ENCODE assay signal across 10 cellular contexts in the genomic region with DNA sequence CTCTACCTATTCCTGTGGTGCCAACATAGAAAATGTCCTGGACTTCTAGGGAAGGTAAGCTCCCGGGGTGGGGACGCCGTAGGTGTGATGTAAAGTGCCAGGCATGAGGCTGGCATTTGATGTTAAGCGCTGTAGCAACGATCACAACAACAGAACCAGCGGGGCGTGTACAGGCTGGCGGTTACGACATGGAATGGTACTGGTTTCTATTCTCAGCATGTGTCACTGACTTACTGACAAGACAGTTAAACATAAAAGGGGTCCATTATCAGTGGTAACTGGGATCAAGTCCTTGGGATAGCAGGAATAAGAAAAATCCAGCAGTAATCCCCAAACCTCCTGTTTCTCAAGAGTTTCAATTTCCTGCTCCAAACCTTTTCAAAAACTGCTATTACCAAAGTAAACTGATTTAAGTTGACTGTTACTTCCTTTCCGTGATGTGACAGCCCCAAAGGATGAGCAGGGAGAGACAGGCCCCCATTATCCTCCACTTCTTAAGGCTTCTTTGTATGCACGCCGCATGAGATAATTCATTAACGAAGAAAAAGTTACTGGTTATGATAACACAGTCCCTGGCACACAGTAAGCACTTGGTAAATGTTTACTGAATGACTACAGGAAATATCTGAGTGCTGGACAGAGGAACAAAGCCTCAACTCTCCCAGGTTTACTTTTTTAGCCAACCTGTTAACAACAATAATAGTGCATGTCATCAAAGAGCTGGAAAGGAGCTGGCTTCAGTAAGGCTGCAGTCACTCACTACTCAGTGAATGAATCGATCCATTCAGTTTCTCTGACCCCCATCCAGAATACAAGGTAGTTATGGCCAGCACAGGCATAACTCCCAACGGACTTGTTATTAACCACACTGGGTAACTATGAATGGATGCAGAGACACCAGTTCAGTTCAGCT. TPM values are rescaled to one million over a fixed set of nuclear protein-coding genes. Genes with fewer than 3 reads are reported as not detected.
DNase-seq lines count a peak whose midpoint lies in the region; ATAC-seq and TF ChIP-seq lines count a peak whose summit lies in the region.
"Had no signal": no experiment of that assay in that cellular context is flagged by ENCODE, and none has a peak within 500 bp of the region (broad histone marks: within the 10 kb centered on the region; RNA-seq: fewer than 3 reads in every experiment).

No MANE protein-coding gene starts in this region.

- peak overlapping the region; percentile 75 to 92 for H3K27ac Mint-ChIP-seq in natural killer cell treated with Interleukin-12 subunit alpha and Interleukin-12 subunit beta and Interleukin-15 and Interleukin-18, amount 100 ng/mL, for 72 hours
- H3K27ac Mint-ChIP-seq in activated CD4-positive, alpha-beta T cell treated with anti-CD3 and anti-CD28 coated beads, Interleukin-2, amount 10 ng/mL, durations not matched to agents 7 days and 5 days, result no peak overlapping the region

- WGBS in adrenal gland, 4 donors, result 83 to 90% (median 86%) methylated on average over 15 of the region's 15 CpGs

- peaks cover 21 to 28% of the 10 kb centered on the region in 2 donors for H3K4me1 ChIP-seq in adrenal gland (replicated peaks in 1 of 2)

- no peaks in the 10 kb centered on the region for H3K36me3 ChIP-seq in adrenal gland (replicated peaks in 1 of 2)
- H3K36me3 ChIP-seq: spleen had no signal

- no peak overlapping the region for H3K27ac ChIP-seq in adrenal gland

- TF ChIP-seq CTCF in adrenal gland (IDR thresholded peaks at IDR 0.05), result no peak

- CTCF ChIA-PET in activated CD4-positive, alpha-beta T cell treated with anti-CD3 and anti-CD28 coated beads, Interleukin-2, amount 10 ng/mL, durations not matched to agents 7 days and 5 days (lab: Charles Lee), result interaction anchor here (1.0 kb wide), 1 partner anchor 8 kb away, joined by 3 read pairs; no protein-coding TSS in a partner anchor

- DNase-seq in Caki2 (ENCODE audit: low read depth), result peak; percentile 75
- peak; percentile 70 for DNase-seq in glomerular visceral epithelial cell (ENCODE audit: extremely low spot score)
- DNase-seq in natural killer cell treated with Interleukin-12 subunit alpha and Interleukin-12 subunit beta and Interleukin-15 and Interleukin-18, amount 100 ng/mL, for 72 hours (ENCODE audit: low spot score), result no peak
- no peak for DNase-seq in adrenal gland
- DNase-seq in NCI-H2227 treated with DMSO at 0.1 percent for 48 hours (lab: John Stamatoyannopoulos, UW), result no peak
- no peak for DNase-seq in activated CD4-positive, alpha-beta T cell treated with anti-CD3 and anti-CD28 coated beads, Interleukin-2, amount 10 ng/mL, durations not matched to agents 7 days and 5 days
- no peak for DNase-seq in T-helper 1 cell
- DNase-seq: activated T-cell treated with anti-CD3 and anti-CD28 coated beads, Interleukin-2, amount 50 U/mL, for 4 hours; spleen had no signal

- H3K27me3 ChIP-seq in adrenal gland, result no peaks in the 10 kb centered on the region
- H3K27me3 ChIP-seq: spleen had no signal

- no peak overlapping the region for H3K4me3 ChIP-seq in adrenal gland
- H3K4me3 ChIP-seq: spleen had no signal

- H3K4me3 Mint-ChIP-seq in natural killer cell treated with Interleukin-12 subunit alpha and Interleukin-12 subunit beta and Interleukin-15 and Interleukin-18, amount 100 ng/mL, for 72 hours, result peak overlapping the region; percentile 60
- no peak overlapping the region for H3K4me3 Mint-ChIP-seq in activated CD4-positive, alpha-beta T cell treated with anti-CD3 and anti-CD28 coated beads, Interleukin-2, amount 10 ng/mL, durations not matched to agents 7 days and 5 days
- H3K4me3 Mint-ChIP-seq: activated T-cell treated with anti-CD3 and anti-CD28 coated beads, Interleukin-2, amount 50 U/mL, for 4 hours had no signal

- H3K27me3 Mint-ChIP-seq in natural killer cell treated with Interleukin-12 subunit alpha and Interleukin-12 subunit beta and Interleukin-15 and Interleukin-18, amount 100 ng/mL, for 72 hours, result no peaks in the 10 kb centered on the region
- H3K27me3 Mint-ChIP-seq in activated CD4-positive, alpha-beta T cell treated with anti-CD3 and anti-CD28 coated beads, Interleukin-2, amount 10 ng/mL, durations not matched to agents 7 days and 5 days, result no peaks in the 10 kb centered on the region

- peak in 1 of 2 donors; percentile 45 for ATAC-seq in natural killer cell treated with Interleukin-12 subunit alpha and Interleukin-12 subunit beta and Interleukin-15 and Interleukin-18, amount 100 ng/mL, for 72 hours

- no peaks in the 10 kb centered on the region for H3K36me3 Mint-ChIP-seq in natural killer cell treated with Interleukin-12 subunit alpha and Interleukin-12 subunit beta and Interleukin-15 and Interleukin-18, amount 100 ng/mL, for 72 hours
- peaks cover under 1% of the 10 kb centered on the region for H3K36me3 Mint-ChIP-seq in activated CD4-positive, alpha-beta T cell treated with anti-CD3 and anti-CD28 coated beads, Interleukin-2, amount 10 ng/mL, durations not matched to agents 7 days and 5 days (ENCODE audit: low read depth)

- no peak for TF ChIP-seq POLR2A in adrenal gland (IDR thresholded peaks at IDR 0.05)

- in situ Hi-C loops in Caki2 (cut with HindIII; ENCODE audit: low pct_unique_long_range_greater_than_20kb, low sequenced_read_pairs), result no loop called here

- intact Hi-C loops in adrenal gland (cut with DNase I), result no loop called here

- POLR2A ChIA-PET in activated CD4-positive, alpha-beta T cell treated with anti-CD3 and anti-CD28 coated beads, Interleukin-2, amount 10 ng/mL, durations not matched to agents 7 days and 5 days (lab: Charles Lee), result no interaction called here

- H3K9me3 ChIP-seq in adrenal gland (replicated peaks in 1 of 3), result no peaks in the 10 kb centered on the region
- H3K9me3 ChIP-seq: spleen had no signal

- H3K4me1 Mint-ChIP-seq in natural killer cell treated with Interleukin-12 subunit alpha and Interleukin-12 subunit beta and Interleukin-15 and Interleukin-18, amount 100 ng/mL, for 72 hours (ENCODE audit: low read depth in 2 of 2), result peaks cover 71 to 79% of the 10 kb centered on the region in 2 donors
- peaks cover 13% of the 10 kb centered on the region for H3K4me1 Mint-ChIP-seq in activated CD4-positive, alpha-beta T cell treated with anti-CD3 and anti-CD28 coated beads, Interleukin-2, amount 10 ng/mL, durations not matched to agents 7 days and 5 days

- no peaks in the 10 kb centered on the region for H3K9me3 Mint-ChIP-seq in natural killer cell treated with Interleukin-12 subunit alpha and Interleukin-12 subunit beta and Interleukin-15 and Interleukin-18, amount 100 ng/mL, for 72 hours
- no peaks in the 10 kb centered on the region for H3K9me3 Mint-ChIP-seq in activated CD4-positive, alpha-beta T cell treated with anti-CD3 and anti-CD28 coated beads, Interleukin-2, amount 10 ng/mL, durations not matched to agents 7 days and 5 days
- H3K9me3 Mint-ChIP-seq: activated T-cell treated with anti-CD3 and anti-CD28 coated beads, Interleukin-2, amount 50 U/mL, for 4 hours had no signal

TF ChIP-seq in PFSK-1, 5 proteins besides CTCF, POLR2A, EP300 and RAD21:
- TF ChIP-seq POLR2AphosphoS5 (IDR thresholded peaks at IDR 0.05; ENCODE audit: low read depth, low read length), result no peak; the same call in 1 of the 2 replicates
- no peak for TF ChIP-seq TAF1 (IDR thresholded peaks at IDR 0.05; ENCODE audit: borderline replicate concordance, insufficient read depth, low read length)
- 0 out of 2 replicates have a peak, but pooled peaks have one; percentile 64 for TF ChIP-seq SIN3A (IDR thresholded peaks at IDR 0.05; ENCODE audit: borderline replicate concordance, insufficient read depth, low read length)
- TF ChIP-seq FOXP2 (optimal IDR thresholded peaks at IDR 0.05; ENCODE audit: borderline replicate concordance, extremely low read depth, extremely low read length, insufficient read depth), result no peak
- TF ChIP-seq, protein P1, sequence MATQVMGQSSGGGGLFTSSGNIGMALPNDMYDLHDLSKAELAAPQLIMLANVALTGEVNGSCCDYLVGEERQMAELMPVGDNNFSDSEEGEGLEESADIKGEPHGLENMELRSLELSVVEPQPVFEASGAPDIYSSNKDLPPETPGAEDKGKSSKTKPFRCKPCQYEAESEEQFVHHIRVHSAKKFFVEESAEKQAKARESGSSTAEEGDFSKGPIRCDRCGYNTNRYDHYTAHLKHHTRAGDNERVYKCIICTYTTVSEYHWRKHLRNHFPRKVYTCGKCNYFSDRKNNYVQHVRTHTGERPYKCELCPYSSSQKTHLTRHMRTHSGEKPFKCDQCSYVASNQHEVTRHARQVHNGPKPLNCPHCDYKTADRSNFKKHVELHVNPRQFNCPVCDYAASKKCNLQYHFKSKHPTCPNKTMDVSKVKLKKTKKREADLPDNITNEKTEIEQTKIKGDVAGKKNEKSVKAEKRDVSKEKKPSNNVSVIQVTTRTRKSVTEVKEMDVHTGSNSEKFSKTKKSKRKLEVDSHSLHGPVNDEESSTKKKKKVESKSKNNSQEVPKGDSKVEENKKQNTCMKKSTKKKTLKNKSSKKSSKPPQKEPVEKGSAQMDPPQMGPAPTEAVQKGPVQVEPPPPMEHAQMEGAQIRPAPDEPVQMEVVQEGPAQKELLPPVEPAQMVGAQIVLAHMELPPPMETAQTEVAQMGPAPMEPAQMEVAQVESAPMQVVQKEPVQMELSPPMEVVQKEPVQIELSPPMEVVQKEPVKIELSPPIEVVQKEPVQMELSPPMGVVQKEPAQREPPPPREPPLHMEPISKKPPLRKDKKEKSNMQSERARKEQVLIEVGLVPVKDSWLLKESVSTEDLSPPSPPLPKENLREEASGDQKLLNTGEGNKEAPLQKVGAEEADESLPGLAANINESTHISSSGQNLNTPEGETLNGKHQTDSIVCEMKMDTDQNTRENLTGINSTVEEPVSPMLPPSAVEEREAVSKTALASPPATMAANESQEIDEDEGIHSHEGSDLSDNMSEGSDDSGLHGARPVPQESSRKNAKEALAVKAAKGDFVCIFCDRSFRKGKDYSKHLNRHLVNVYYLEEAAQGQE (IDR thresholded peaks at IDR 0.05; ENCODE audit: insufficient read depth in 1 of 2, low read depth in 2 of 2, low read length in 2 of 2), result peak; percentile 63 to 81

RNA-seq across cellular contexts. Expression of a gene that starts 58.6 kb away (rescaled TPM):
- total RNA-seq in Caki2 (2014; rRNA removed; shearing (Covaris generic); ENCODE audit: low replicate concordance), result 0.17 and 0.47 TPM in 2 replicates
- 61.8 TPM for polyA plus RNA-seq in PFSK-1 (2012; ENCODE audit: insufficient read length, low read depth)
- total RNA-seq in natural killer cell treated with Interleukin-12 subunit alpha and Interleukin-12 subunit beta and Interleukin-15 and Interleukin-18, amount 100 ng/mL, for 72 hours, result 100 to 1,000 TPM in 1 of 2 donors, 10 to 100 TPM in 1; 67.6 to 157 TPM
- total RNA-seq in adrenal gland, result 100 to 1,000 TPM in 7 of 8 donors, 10 to 100 TPM in 1; 95.5 to 340 (median 157) TPM
- polyA plus RNA-seq in adrenal gland, result 100 to 1,000 TPM in 1 of 3 donors, 10 to 100 TPM in 2; 13.9 to 141 (median 19.0) TPM
- 10 to 100 TPM; 12.9 to 13.0 TPM for total RNA-seq in activated CD4-positive, alpha-beta T cell treated with anti-CD3 and anti-CD28 coated beads, Interleukin-2, amount 10 ng/mL, durations not matched to agents 7 days and 5 days

Comparison
In these comparisons a context has a peak if more than half of its experiments do, and no peak if none do; other contexts are left out.
1. DNase-seq: peak in Caki2 (single experiment) and glomerular visceral epithelial cell (single experiment); none in natural killer cell treated with Interleukin-12 subunit alpha and Interleukin-12 subunit beta and Interleukin-15 and Interleukin-18, amount 100 ng/mL, for 72 hours (single experiment), adrenal gland (0 of 7), NCI-H2227 treated with DMSO at 0.1 percent for 48 hours (single experiment), activated CD4-positive, alpha-beta T cell treated with anti-CD3 and anti-CD28 coated beads, Interleukin-2, amount 10 ng/mL, durations not matched to agents 7 days and 5 days (single experiment) and T-helper 1 cell (0 of 5).
2. RNA of a gene that starts 58.6 kb away (total RNA-seq): 95.5 to 340 TPM in adrenal gland and 67.6 to 157 TPM in natural killer cell treated with Interleukin-12 subunit alpha and Interleukin-12 subunit beta and Interleukin-15 and Interleukin-18, amount 100 ng/mL, for 72 hours; 12.9 to 13.0 TPM in activated CD4-positive, alpha-beta T cell treated with anti-CD3 and anti-CD28 coated beads, Interleukin-2, amount 10 ng/mL, durations not matched to agents 7 days and 5 days and 0.17 to 0.47 TPM in Caki2; every median in the first group is over 4 times any median in the second.